In the genomic region with DNA sequence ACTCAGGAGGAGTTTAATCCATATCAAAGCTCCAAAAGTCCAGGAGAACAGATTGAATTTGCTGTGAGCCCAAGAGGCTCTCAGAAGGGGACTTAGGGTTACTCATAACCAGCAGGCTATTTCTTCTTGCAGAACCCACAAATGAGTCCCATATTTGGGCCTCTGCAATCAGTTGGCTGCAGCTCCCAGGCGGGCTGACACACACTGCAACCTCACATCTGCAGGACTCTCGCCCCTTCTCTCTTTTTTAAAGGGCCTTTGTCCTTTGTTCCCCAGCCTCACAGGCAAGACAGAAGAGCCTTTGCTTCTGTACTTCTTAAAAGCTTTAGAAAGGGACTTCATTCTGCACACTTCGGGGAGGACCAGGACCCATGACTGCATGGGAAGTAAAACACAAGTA, we compare ENCODE assay signal across 9 cellular contexts. TPM values are rescaled to one million over a fixed set of nuclear protein-coding genes. Genes with fewer than 3 reads are reported as not detected.
DNase-seq lines count a peak whose midpoint lies in the region; ATAC-seq and TF ChIP-seq lines count a peak whose summit lies in the region.
"Had no signal": no experiment of that assay in that cellular context is flagged by ENCODE, and none has a peak within 500 bp of the region (broad histone marks: within the 10 kb centered on the region; RNA-seq: fewer than 3 reads in every experiment).

No MANE protein-coding gene starts in this region.

- no peak overlapping the region for H2AFZ ChIP-seq in IMR-90 (replicated peaks; ENCODE audit: low read length, poor library complexity)

- H3K14ac ChIP-seq in IMR-90 (replicated peaks; ENCODE audit: low read depth, low read length) = peak overlapping the region; percentile 48

- no peak overlapping the region for H3K4me3 ChIP-seq in IMR-90 (ENCODE audit: insufficient read depth, low read depth, low read length)
- no peak overlapping the region for H3K4me3 ChIP-seq in cardiac muscle cell
- H3K4me3 ChIP-seq in subcutaneous abdominal adipose tissue (ENCODE audit: low read depth in 1 of 5, low read length in 5 of 5) = no peak overlapping the region
- H3K4me3 ChIP-seq in A673 (ENCODE audit: low read depth, low read length, poor library complexity, severe bottlenecking) = no peak overlapping the region

- H3K27ac ChIP-seq in IMR-90 (ENCODE audit: insufficient read depth, low read length) = peak overlapping the region; percentile 77
- peak overlapping the region; percentile 76 for H3K27ac ChIP-seq in cardiac muscle cell
- H3K27ac ChIP-seq in subcutaneous abdominal adipose tissue (ENCODE audit: low read depth, low read length) = peak overlapping the region; percentile 89
- no peak overlapping the region for H3K27ac ChIP-seq in A673 (ENCODE audit: low read depth, low read length, poor library complexity, severe bottlenecking)
- H3K27ac ChIP-seq: neutrophil had no signal

- H4K5ac ChIP-seq in IMR-90 (ENCODE audit: low read depth, low read length) = peak overlapping the region; percentile 73; the same call in 1 of the 2 replicates

- in situ Hi-C loops in IMR-90 (cut with MboI; ENCODE audit: low sequenced_read_pairs) = loop anchor here (25.0 kb wide), 1 partner anchor 838 kb away; no protein-coding TSS in a partner anchor

- H3K4ac ChIP-seq in IMR-90 (ENCODE audit: low read depth, low read length) = peak overlapping the region; percentile 67

- peak overlapping the region; percentile 60; the same call in 1 of the 3 replicates for H2BK15ac ChIP-seq in IMR-90 (ENCODE audit: low read depth, low read length)

- H3K9ac ChIP-seq in IMR-90 (ENCODE audit: low read depth, low read length) = peak overlapping the region; percentile 45
- H3K9ac ChIP-seq in subcutaneous abdominal adipose tissue (ENCODE audit: low read length in 5 of 5) = no peak overlapping the region

- dilution Hi-C loops in IMR-90 (cut with HindIII; ENCODE audit: low sequenced_read_pairs, unreplicated experiment) = no loop called here

- H3K9me3 ChIP-seq in IMR-90 (ENCODE audit: control insufficient read depth, insufficient read depth, low read length) = no peaks in the 10 kb centered on the region
- H3K9me3 ChIP-seq in cardiac muscle cell (ENCODE audit: low read depth) = no peaks in the 10 kb centered on the region
- H3K9me3 ChIP-seq in subcutaneous abdominal adipose tissue (ENCODE audit: control insufficient read depth in 5 of 5, low read length in 5 of 5) = no peaks in the 10 kb centered on the region
- no peaks in the 10 kb centered on the region for H3K9me3 ChIP-seq in A673 (ENCODE audit: low read depth, low read length, poor library complexity, severe bottlenecking)
- H3K9me3 ChIP-seq: neutrophil had no signal

- DNase-seq in IMR-90 (peak; percentile 85), cardiac muscle cell (ENCODE audit: low read depth in 1 of 2, low spot score in 1 of 2) (peak in 1 of 2 donors; percentile 58), T-helper 9 cell (no peak), A673 (ENCODE audit: low spot score) (no peak), NK-92 (lab: John Stamatoyannopoulos, UW; ENCODE audit: unreplicated experiment) (no peak), LoVo (ENCODE audit: low spot score) (no peak)

- peak overlapping the region; percentile 87 for H2AK5ac ChIP-seq in IMR-90 (ENCODE audit: low read depth, low read length)

- WGBS in IMR-90 (ENCODE audit: extremely low coverage in 2 of 2, insufficient read length in 1 of 2), 2 experiments = no CpG with 5 or more reads among the region's 3 CpGs

- H3K4me2 ChIP-seq in IMR-90 (ENCODE audit: low read depth, low read length) = peak overlapping the region; percentile 23

- H2BK120ac ChIP-seq in IMR-90 (ENCODE audit: low read depth, low read length) = peak overlapping the region; percentile 76

- POLR2A ChIA-PET in IMR-90 (lab: Charles Lee; ENCODE audit: unreplicated experiment) = no interaction called here
- POLR2A ChIA-PET in A673 (lab: Charles Lee; ENCODE audit: low non-redundant PET) = no interaction called here

- H2AK9ac ChIP-seq in IMR-90 (replicated peaks; ENCODE audit: low read depth, low read length, poor library complexity) = no peak overlapping the region

- H4K8ac ChIP-seq in IMR-90 (ENCODE audit: low read depth in 2 of 2, low read length in 2 of 2) = peak overlapping the region; percentile 54 to 68

- H3K27me3 ChIP-seq in IMR-90 (ENCODE audit: control insufficient read depth, insufficient read depth, low read length) (no peaks in the 10 kb centered on the region), cardiac muscle cell (no peaks in the 10 kb centered on the region), subcutaneous abdominal adipose tissue (ENCODE audit: control insufficient read depth in 5 of 5, insufficient read depth in 4 of 5, low read length in 5 of 5) (no peaks in the 10 kb centered on the region), A673 (replicated peaks; ENCODE audit: insufficient read depth, low read depth, low read length, poor library complexity) (no peaks in the 10 kb centered on the region)
- H3K27me3 ChIP-seq: neutrophil had no signal

- H2BK20ac ChIP-seq in IMR-90 (ENCODE audit: low read depth, low read length) = peak overlapping the region; percentile 38

- peaks cover 14 to 72% of the 10 kb centered on the region in 2 experiments for H3K79me1 ChIP-seq in IMR-90 (ENCODE audit: low read depth in 1 of 2, low read length in 2 of 2)

- peak overlapping the region; percentile 93 for H2BK5ac ChIP-seq in IMR-90 (ENCODE audit: low read depth, low read length, poor library complexity, severe bottlenecking)

- peaks cover 19% of the 10 kb centered on the region for H3K9me1 ChIP-seq in IMR-90 (ENCODE audit: insufficient read depth, low read length)

- H4K91ac ChIP-seq in IMR-90 (ENCODE audit: insufficient read depth, low read depth, low read length) = peak overlapping the region; percentile 29

- 0 out of 2 replicates have a peak, but pooled peaks have one; percentile 10 for TF ChIP-seq RAD21 in IMR-90 (IDR thresholded peaks at IDR 0.05; ENCODE audit: low read length)

- 0 out of 2 replicates have a peak overlapping the region, but pooled peaks have one; percentile 13 for H3K56ac ChIP-seq in IMR-90 (ENCODE audit: extremely low read depth, insufficient read depth, low read length)

- BruUV-seq in IMR-90 (replicated peaks; lab: Mats Ljungman, UMichigan) (no TSS peak), A673 (replicated peaks; lab: Mats Ljungman, UMichigan) (no TSS peak)

- TF ChIP-seq POLR2A in IMR-90 (IDR thresholded peaks at IDR 0.05; ENCODE audit: low read depth, low read length) = no peak; the same call in none of the 2 replicates

- CTCF ChIA-PET in IMR-90 (lab: Yijun Ruan, JAX) (interaction anchor here (1.0 kb wide), 1 partner anchor 71 kb away, joined by 3 read pairs; no protein-coding TSS in a partner anchor), A673 (lab: Charles Lee) (no interaction called here)

- H3K4me1 ChIP-seq in IMR-90 (ENCODE audit: control insufficient read depth, insufficient read depth, low read length) (peaks cover 32% of the 10 kb centered on the region), cardiac muscle cell (ENCODE audit: low read depth) (peaks cover 7% of the 10 kb centered on the region), subcutaneous abdominal adipose tissue (ENCODE audit: control insufficient read depth in 5 of 5, insufficient read depth in 5 of 5, low read length in 5 of 5) (peaks cover 10 to 59% (median 45%) of the 10 kb centered on the region in 5 donors), A673 (ENCODE audit: insufficient read depth, low read length, poor library complexity, severe bottlenecking) (peaks cover 1% of the 10 kb centered on the region)

- intact Hi-C loops in IMR-90 (cut with micrococcal nuclease) = no loop called here
- intact Hi-C loops in A673 (cut with micrococcal nuclease; ENCODE audit: unreplicated experiment) = no loop called here

- peak overlapping the region; percentile 61 for H3K18ac ChIP-seq in IMR-90 (ENCODE audit: low read depth, low read length)

- TF ChIP-seq CTCF in IMR-90 (conservative IDR thresholded peaks at IDR 0.05; ENCODE audit: low read depth, low read length) (no peak), cardiac muscle cell (IDR thresholded peaks at IDR 0.05; ENCODE audit: low read depth, low read length) (no peak), A673 (conservative IDR thresholded peaks at IDR 0.05; ENCODE audit: low read depth, low read length) (no peak)

- peaks cover 5% of the 10 kb centered on the region for H3K36me3 ChIP-seq in IMR-90 (ENCODE audit: control insufficient read depth, insufficient read depth, low read length)
- no peaks in the 10 kb centered on the region for H3K36me3 ChIP-seq in cardiac muscle cell
- no peaks in the 10 kb centered on the region for H3K36me3 ChIP-seq in subcutaneous abdominal adipose tissue (ENCODE audit: control insufficient read depth in 5 of 5, insufficient read depth in 5 of 5, low read length in 5 of 5)
- H3K36me3 ChIP-seq in A673 (ENCODE audit: insufficient read depth, low read length, poor library complexity, severe bottlenecking) = no peaks in the 10 kb centered on the region
- H3K36me3 ChIP-seq: neutrophil had no signal

- peak overlapping the region; percentile 10 for H3K23ac ChIP-seq in IMR-90 (ENCODE audit: low read depth, low read length)

- H4K20me1 ChIP-seq in IMR-90 (ENCODE audit: insufficient read depth, low read length) = peaks cover 13% of the 10 kb centered on the region; the same call in 1 of the 2 replicates

- ATAC-seq in GM19351 (IDR thresholded peaks at IDR 0.05; ENCODE audit: unreplicated experiment) = peak; percentile 78
- ATAC-seq in IMR-90 (ENCODE audit: low read depth) = peak; percentile 15

TF ChIP-seq in IMR-90, 13 proteins besides CTCF, POLR2A, EP300 and RAD21:
- TF ChIP-seq MAZ (IDR thresholded peaks at IDR 0.05; ENCODE audit: borderline replicate concordance, low read depth, low read length) (no peak), SMC3 (IDR thresholded peaks at IDR 0.05; ENCODE audit: low read depth, low read length) (no peak), CEBPB (IDR thresholded peaks at IDR 0.05; ENCODE audit: low read depth, low read length) (peak; percentile 26; the same call in 1 of the 2 replicates), MAFK (IDR thresholded peaks at IDR 0.05; ENCODE audit: low read depth, low read length) (no peak)
TF ChIP-seq in IMR-90: peak in this region for 1.

RNA-seq across cellular contexts. Expression of a gene that starts 26.7 kb away (rescaled TPM):
- total RNA-seq in IMR-90 (2012; rRNA removed) = 35.8 and 42.3 TPM in 2 replicates
- 57.9 and 65.1 TPM in 2 replicates for polyA plus RNA-seq in IMR-90 (2012; rRNA removed)
- polyA plus RNA-seq in IMR-90 (2012; cell fraction: cytosol; rRNA removed) = 31.6 and 44.4 TPM in 2 replicates
- polyA plus RNA-seq in IMR-90 (2012; cell fraction: nucleus; rRNA removed; ENCODE audit: low replicate concordance) = 38.6 and 56.6 TPM in 2 replicates
- 15.8 and 24.3 TPM in 2 replicates for total RNA-seq in cardiac muscle cell
- 22.1 and 25.5 TPM in 2 replicates for polyA plus RNA-seq in cardiac muscle cell
- 17.0 and 20.4 TPM in 2 replicates for total RNA-seq in A673 (2021)
